Comparison of ENCODE assay signal across 8 cellular contexts in genomic region chr2:144522741-144523605, GRCh38. TPM values are rescaled to one million over a fixed set of nuclear protein-coding genes. Genes with fewer than 3 reads are reported as not detected.
DNase-seq lines count a peak whose midpoint lies in the region; ATAC-seq, FAIRE-seq and TF ChIP-seq lines count a peak whose summit lies in the region.

No MANE protein-coding gene starts in this region.

- TF ChIP-seq CTCF in breast epithelium (IDR thresholded peaks at IDR 0.05) (no peak), lung (IDR thresholded peaks at IDR 0.05; ENCODE audit: control extremely low read depth, extremely low read depth) (no peak), tibial nerve (IDR thresholded peaks at IDR 0.05) (no peak)

- no peaks in the 10 kb centered on the region for H3K9me3 ChIP-seq in breast epithelium
- H3K9me3 ChIP-seq in lung (ENCODE audit: control insufficient read depth in 2 of 2, insufficient read depth in 1 of 2, low read length in 1 of 2) = no peaks in the 10 kb centered on the region
- no peaks in the 10 kb centered on the region for H3K9me3 ChIP-seq in tibial nerve

- peak; percentile 69 for DNase-seq in Right ventricle myocardium inferior (ENCODE audit: missing footprints)
- DNase-seq in cardiac septum (ENCODE audit: low spot score) = no peak
- no peak for DNase-seq in breast epithelium (ENCODE audit: low spot score in 2 of 2)
- no peak for DNase-seq in lung (ENCODE audit: low spot score)
- DNase-seq in tibial nerve (ENCODE audit: low spot score in 2 of 2) = no peak
- DNase-seq in HTR-8/SVneo (ENCODE audit: insufficient read length, low spot score) = no peak
- DNase-seq in AML-193 (lab: John Stamatoyannopoulos, UW) = no peak

- FAIRE-seq in HTR-8/SVneo (lab: Jason Lieb, UNC) = no peak

- ATAC-seq in Right ventricle myocardium inferior (no peak), lung (ENCODE audit: insufficient read depth, low FRiP score) (no peak), GM18502 (IDR thresholded peaks at IDR 0.05; ENCODE audit: poor library complexity, unreplicated experiment) (no peak)

- H3K27me3 ChIP-seq in breast epithelium (peaks cover 0 to 53% of the 10 kb centered on the region in 2 donors), lung (ENCODE audit: control insufficient read depth, insufficient read depth) (no peaks in the 10 kb centered on the region), tibial nerve (no peaks in the 10 kb centered on the region)

- H3K4me1 ChIP-seq in breast epithelium (no peaks in the 10 kb centered on the region), lung (ENCODE audit: control insufficient read depth in 2 of 2, insufficient read depth in 2 of 2, low read length in 2 of 2) (peaks cover 0 to 3% of the 10 kb centered on the region in 2 donors), tibial nerve (peaks cover 0 to 51% (median 3%) of the 10 kb centered on the region in 4 donors)

- H3K27ac ChIP-seq in breast epithelium = peak overlapping the region; percentile 78 to 96
- H3K27ac ChIP-seq in lung (ENCODE audit: low read depth in 1 of 2, low read length in 1 of 2) = peak overlapping the region; percentile 72 to 92
- H3K27ac ChIP-seq in tibial nerve = peak overlapping the region; percentile 80 to 100 (median 98)

- H3K36me3 ChIP-seq in breast epithelium (no peaks in the 10 kb centered on the region), lung (ENCODE audit: control insufficient read depth in 2 of 2, insufficient read depth in 2 of 2, low read length in 2 of 2) (no peaks in the 10 kb centered on the region), tibial nerve (no peaks in the 10 kb centered on the region)

- peak overlapping the region; percentile 51 to 72 (median 70) for H3K4me3 ChIP-seq in breast epithelium
- no peak overlapping the region for H3K4me3 ChIP-seq in lung
- H3K4me3 ChIP-seq in tibial nerve = peak overlapping the region; percentile 45 to 70 (median 51)

- TF ChIP-seq EP300 in tibial nerve (IDR thresholded peaks at IDR 0.05) = no peak

- 14 to 16% methylated on average over 27 of the region's 27 CpGs for WGBS in lung, 2 donors
- 9 to 12% methylated on average over 27 of the region's 27 CpGs for WGBS in tibial nerve, 2 donors

- intact Hi-C loops in Right ventricle myocardium inferior (cut with DNase I) = loop anchor here (5.0 to 10.0 kb wide), 5 partner anchors 182 to 672 kb away; no protein-coding TSS in a partner anchor
- intact Hi-C loops in cardiac septum (cut with DNase I) = loop anchor here (5.0 to 10.0 kb wide), 4 partner anchors 309 to 572 kb away; no protein-coding TSS in a partner anchor
- intact Hi-C loops in breast epithelium (cut with DNase I; ENCODE audit: low total_unique reads) = no loop called here

- TF ChIP-seq POLR2A in breast epithelium (IDR thresholded peaks at IDR 0.05) (no peak), tibial nerve (IDR thresholded peaks at IDR 0.05) (no peak)

RNA-seq across cellular contexts. Expression of gene ZEB2, which starts 3.1 kb away (rescaled TPM):
- 89.0 TPM for total RNA-seq in Right ventricle myocardium inferior
- total RNA-seq in cardiac septum = 122 TPM
- 100 to 1,000 TPM in 1 of 3 donors, 10 to 100 TPM in 2; 53.7 to 225 (median 83.2) TPM for total RNA-seq in breast epithelium
- total RNA-seq in lung = 100 to 1,000 TPM; 176 to 332 TPM
- polyA plus RNA-seq in lung = 10 to 100 TPM; 27.0 to 77.6 TPM
- total RNA-seq in tibial nerve = 100 to 1,000 TPM; 148 to 290 (median 218) TPM
